In the genomic region with DNA sequence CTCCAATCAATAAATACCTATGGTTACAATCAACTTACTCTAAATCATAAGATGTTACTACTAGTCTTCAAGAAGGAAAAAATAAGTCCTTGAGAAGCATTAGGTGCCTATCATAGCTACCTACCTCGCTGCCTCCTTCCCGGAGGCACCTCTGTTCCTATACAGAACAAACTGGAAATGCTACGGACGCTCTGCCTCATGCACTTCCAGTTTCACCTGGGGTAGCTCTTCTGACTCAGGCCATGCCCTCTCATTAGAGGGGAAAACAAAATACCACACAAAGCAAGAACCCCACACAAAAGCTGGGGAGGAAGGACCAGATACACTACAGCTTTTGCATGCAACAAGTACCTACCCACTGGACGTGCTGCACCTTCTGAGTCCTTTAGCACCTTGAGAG, we compare ENCODE assay signal across 29 cellular contexts. TPM values are rescaled to one million over a fixed set of nuclear protein-coding genes. Genes with fewer than 3 reads are reported as not detected.
"Had no signal": no experiment of that assay in that cellular context is flagged by ENCODE, and none has a peak within 500 bp of the region (broad histone marks: within the 10 kb centered on the region; RNA-seq: fewer than 3 reads in every experiment).

No MANE protein-coding gene starts in this region.

- H3K27me3 ChIP-seq: esophagus squamous epithelium, pancreas, suprapubic skin, tibial artery, upper lobe of right lung had no signal

- H3K4me3 Mint-ChIP-seq: activated CD4-positive, alpha-beta memory T cell treated with anti-CD3 and anti-CD28 coated beads, Interleukin-2, amount 10 ng/mL, durations not matched to agents 7 days and 5 days; activated CD4-positive, alpha-beta T cell treated with anti-CD3 and anti-CD28 coated beads, Interleukin-2, amount 10 ng/mL, durations not matched to agents 7 days and 5 days; activated naive CD4-positive, alpha-beta T cell treated with anti-CD3 and anti-CD28 coated beads, Interleukin-2, amount 50 U/mL, for 24 hours; activated naive CD8-positive, alpha-beta T cell treated with anti-CD3 and anti-CD28 coated beads, Interleukin-2, amount 50 U/mL, for 24 hours; activated T-cell treated with anti-CD3 and anti-CD28 coated beads, Interleukin-2, amount 50 U/mL, for 24 hours; dendritic cell treated with granulocyte-macrophage colony-stimulating factor and Interleukin-4, amounts not matched to agents 40 ng/mL and 50 ng/mL, for 4 days; naive thymus-derived CD4-positive, alpha-beta T cell; neural crest cell had no signal

- H3K9me3 ChIP-seq: esophagus squamous epithelium, pancreas, prostate gland, suprapubic skin, tibial artery, upper lobe of right lung had no signal

- H3K27ac ChIP-seq: epithelial cell of prostate, esophagus squamous epithelium, pancreas, prostate gland, suprapubic skin, upper lobe of right lung had no signal

- H3K27ac Mint-ChIP-seq: activated CD4-positive, alpha-beta memory T cell treated with anti-CD3 and anti-CD28 coated beads, Interleukin-2, amount 10 ng/mL, durations not matched to agents 7 days and 5 days; activated CD4-positive, alpha-beta T cell treated with anti-CD3 and anti-CD28 coated beads, Interleukin-2, amount 10 ng/mL, durations not matched to agents 7 days and 5 days; activated naive CD4-positive, alpha-beta T cell treated with anti-CD3 and anti-CD28 coated beads, Interleukin-2, amount 50 U/mL, for 24 hours; activated naive CD8-positive, alpha-beta T cell treated with anti-CD3 and anti-CD28 coated beads, Interleukin-2, amount 50 U/mL, for 24 hours; activated T-cell treated with anti-CD3 and anti-CD28 coated beads, Interleukin-2, amount 50 U/mL, for 24 hours; dendritic cell treated with granulocyte-macrophage colony-stimulating factor and Interleukin-4, amounts not matched to agents 40 ng/mL and 50 ng/mL, for 4 days; naive thymus-derived CD4-positive, alpha-beta T cell had no signal

- DNase-seq: activated CD4-positive, alpha-beta memory T cell treated with anti-CD3 and anti-CD28 coated beads, Interleukin-2, amount 10 ng/mL, durations not matched to agents 7 days and 5 days; activated CD4-positive, alpha-beta T cell treated with anti-CD3 and anti-CD28 coated beads for 1 hour; activated CD4-positive, alpha-beta T cell treated with anti-CD3 and anti-CD28 coated beads, Interleukin-2, amount 10 ng/mL, durations not matched to agents 7 days and 5 days; activated CD8-positive, alpha-beta memory T cell treated with anti-CD3 and anti-CD28 coated beads, Interleukin-2, amount 50 U/mL, for 48 hours; activated gamma-delta T cell; activated naive CD8-positive, alpha-beta T cell treated with anti-CD3 and anti-CD28 coated beads, Interleukin-2, amount 50 U/mL, for 24 hours; activated T-cell treated with anti-CD3 and anti-CD28 coated beads, Interleukin-2, amount 50 U/mL, for 24 hours; amygdala; caudate nucleus; esophagus squamous epithelium; islet precursor cell; left ventricle myocardium superior; midbrain; naive thymus-derived CD4-positive, alpha-beta T cell; nucleus accumbens; pancreas; retina; stimulated activated CD4-positive, alpha-beta T cell treated with anti-CD3 and anti-CD28 coated beads, Interleukin-15, amount 100 ng/mL, for 24 hours; stimulated activated CD4-positive, alpha-beta T cell treated with anti-CD3 and anti-CD28 coated beads, Interleukin-2, amount 100 ng/mL, for 24 hours; stimulated activated naive CD4-positive, alpha-beta T cell; T-helper 2 cell; tibial artery; upper lobe of right lung had no signal

- H3K27me3 Mint-ChIP-seq: activated CD4-positive, alpha-beta memory T cell treated with anti-CD3 and anti-CD28 coated beads, Interleukin-2, amount 10 ng/mL, durations not matched to agents 7 days and 5 days; activated CD4-positive, alpha-beta T cell treated with anti-CD3 and anti-CD28 coated beads, Interleukin-2, amount 10 ng/mL, durations not matched to agents 7 days and 5 days; activated naive CD4-positive, alpha-beta T cell treated with anti-CD3 and anti-CD28 coated beads, Interleukin-2, amount 50 U/mL, for 24 hours; activated naive CD8-positive, alpha-beta T cell treated with anti-CD3 and anti-CD28 coated beads, Interleukin-2, amount 50 U/mL, for 24 hours; activated T-cell treated with anti-CD3 and anti-CD28 coated beads, Interleukin-2, amount 50 U/mL, for 24 hours had no signal

- H3K4me3 ChIP-seq: esophagus squamous epithelium, pancreas, prostate gland, suprapubic skin, tibial artery, upper lobe of right lung had no signal

- H3K4me1 ChIP-seq: pancreas, prostate gland had no signal

- H3K36me3 ChIP-seq: pancreas, prostate gland, suprapubic skin had no signal

- ATAC-seq: activated naive CD8-positive, alpha-beta T cell treated with anti-CD3 and anti-CD28 coated beads, Interleukin-2, amount 50 U/mL, for 24 hours; left ventricle myocardium superior; naive thymus-derived CD4-positive, alpha-beta T cell; pancreas; upper lobe of right lung had no signal

- H3K36me3 Mint-ChIP-seq: activated naive CD4-positive, alpha-beta T cell treated with anti-CD3 and anti-CD28 coated beads, Interleukin-2, amount 50 U/mL, for 24 hours; naive thymus-derived CD4-positive, alpha-beta T cell had no signal

- H3K9me3 Mint-ChIP-seq: activated CD4-positive, alpha-beta memory T cell treated with anti-CD3 and anti-CD28 coated beads, Interleukin-2, amount 10 ng/mL, durations not matched to agents 7 days and 5 days; activated CD4-positive, alpha-beta T cell treated with anti-CD3 and anti-CD28 coated beads, Interleukin-2, amount 10 ng/mL, durations not matched to agents 7 days and 5 days; activated naive CD4-positive, alpha-beta T cell treated with anti-CD3 and anti-CD28 coated beads, Interleukin-2, amount 50 U/mL, for 24 hours; activated naive CD8-positive, alpha-beta T cell treated with anti-CD3 and anti-CD28 coated beads, Interleukin-2, amount 50 U/mL, for 24 hours; activated T-cell treated with anti-CD3 and anti-CD28 coated beads, Interleukin-2, amount 50 U/mL, for 24 hours; dendritic cell treated with granulocyte-macrophage colony-stimulating factor and Interleukin-4, amounts not matched to agents 40 ng/mL and 50 ng/mL, for 4 days; naive thymus-derived CD4-positive, alpha-beta T cell; neural crest cell had no signal

RNA-seq across cellular contexts. Expression of a gene that starts 12.4 kb away (rescaled TPM):
- polyA plus RNA-seq: naive thymus-derived CD4-positive, alpha-beta T cell had no signal
